Comparison of ENCODE assay signal across 14 cellular contexts in genomic region chr1:14913475-14914155, GRCh38.
DNase-seq lines count a peak whose midpoint lies in the region; ATAC-seq, FAIRE-seq and TF ChIP-seq lines count a peak whose summit lies in the region.
"Had no signal": no experiment of that assay in that cellular context is flagged by ENCODE, and none has a peak within 500 bp of the region (broad histone marks: within the 10 kb centered on the region; RNA-seq: fewer than 3 reads in every experiment).

No MANE protein-coding gene starts in this region.

- H3K4me1 ChIP-seq in kidney (ENCODE audit: control insufficient read depth in 1 of 2, insufficient read depth in 1 of 2, low read depth in 1 of 2, low read length in 2 of 2): peaks cover 22 to 26% of the 10 kb centered on the region in 2 donors
- H3K4me1 ChIP-seq: pancreas, transverse colon had no signal

- no peaks in the 10 kb centered on the region for H3K36me3 ChIP-seq in kidney (ENCODE audit: control insufficient read depth in 1 of 2, insufficient read depth in 2 of 2, low read length in 2 of 2)
- H3K36me3 ChIP-seq: pancreas, transverse colon had no signal

- TF ChIP-seq CTCF in kidney (IDR thresholded peaks at IDR 0.05; ENCODE audit: borderline replicate concordance, extremely low read depth, insufficient read depth): no peak

- intact Hi-C loops in kidney (cut with DNase I): no loop called here

- peak; percentile 52 for DNase-seq in COLO668 (lab: John Stamatoyannopoulos, UW; ENCODE audit: unreplicated experiment)
- peak; percentile 74 for DNase-seq in NCI-H526 treated with DMSO at 0.1 percent for 48 hours (lab: John Stamatoyannopoulos, UW)
- DNase-seq in kidney: peak; percentile 88
- no peak for DNase-seq in NCI-H446 treated with DMSO at 0.1 percent for 48 hours (lab: John Stamatoyannopoulos, UW)
- no peak for DNase-seq in activated CD4-positive, alpha-beta T cell treated with anti-CD3 and anti-CD28 coated beads, Interleukin-2, amount 50 U/mL, for 48 hours
- DNase-seq: activated CD8-positive, alpha-beta T cell treated with anti-CD3 and anti-CD28 coated beads for 36 hours; dermis blood vessel endothelial cell; NCI-H524 treated with DMSO at 0.1 percent for 48 hours; transverse colon had no signal

- no peak for FAIRE-seq in kidney (lab: Jason Lieb, UNC)
- FAIRE-seq: pancreas had no signal

- H3K27ac ChIP-seq in kidney (ENCODE audit: low read depth in 2 of 2, low read length in 2 of 2): peak overlapping the region; percentile 64 to 70
- H3K27ac ChIP-seq: pancreas, transverse colon had no signal

- H3K9me3 ChIP-seq in kidney (ENCODE audit: control insufficient read depth in 1 of 2, low read length in 2 of 2): no peaks in the 10 kb centered on the region
- H3K9me3 ChIP-seq: pancreas, transverse colon had no signal

- no peak overlapping the region for H3K4me3 ChIP-seq in kidney (ENCODE audit: low read length in 2 of 2)
- H3K4me3 ChIP-seq: pancreas, transverse colon had no signal

- no peak overlapping the region for H3K9ac ChIP-seq in kidney (ENCODE audit: low read length in 2 of 2)

- ATAC-seq in HG03439 (IDR thresholded peaks at IDR 0.05; ENCODE audit: unreplicated experiment) (peak; percentile 55), GM21528 (IDR thresholded peaks at IDR 0.05; ENCODE audit: low FRiP score, unreplicated experiment) (no peak), HG03196 (IDR thresholded peaks at IDR 0.05; ENCODE audit: unreplicated experiment) (no peak)
- ATAC-seq: activated CD8-positive, alpha-beta T cell treated with anti-CD3 and anti-CD28 coated beads for 36 hours; left ventricle myocardium superior; pancreas had no signal

Comparison
In these comparisons a context has a peak if more than half of its experiments do, and no peak if none do; other contexts are left out.
1. DNase-seq: peak in COLO668 (single experiment), NCI-H526 treated with DMSO at 0.1 percent for 48 hours (single experiment) and kidney (single experiment); none in NCI-H446 treated with DMSO at 0.1 percent for 48 hours (single experiment) and activated CD4-positive, alpha-beta T cell treated with anti-CD3 and anti-CD28 coated beads, Interleukin-2, amount 50 U/mL, for 48 hours (0 of 2).